30 cellular contexts compared by ENCODE assay signal in the genomic region with DNA sequence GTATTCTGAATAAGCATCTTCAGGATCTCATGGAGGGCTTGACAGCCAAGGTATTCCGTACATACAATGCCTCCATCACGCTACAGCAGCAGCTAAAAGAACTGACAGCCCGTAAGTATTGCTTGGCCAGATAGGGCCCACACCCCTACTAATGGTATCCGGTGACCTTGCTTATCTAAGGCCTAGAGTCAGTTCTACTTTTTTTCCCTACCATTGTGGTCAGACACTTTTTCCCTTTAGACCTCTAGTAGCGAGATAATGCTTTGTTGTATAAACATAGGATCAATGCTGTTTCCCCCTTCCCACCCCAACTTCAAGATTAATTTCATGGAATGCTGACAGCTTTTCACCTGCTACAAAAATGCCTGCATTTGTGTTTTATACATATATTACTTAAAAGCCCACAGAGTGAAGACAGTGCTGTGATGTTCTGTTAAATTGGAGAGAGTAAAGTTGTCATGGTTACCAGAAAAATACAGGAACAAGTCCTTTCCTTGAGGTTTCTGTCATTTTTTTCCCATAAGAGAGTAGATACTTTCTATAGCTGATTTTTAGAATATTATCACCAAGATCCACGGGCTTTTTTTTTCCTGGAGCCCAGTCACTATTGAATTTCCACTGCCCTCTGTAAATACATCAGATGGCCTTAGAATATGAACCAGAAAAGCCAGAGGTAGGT. TPM values are rescaled to one million over a fixed set of nuclear protein-coding genes. Genes with fewer than 3 reads are reported as not detected.
DNase-seq lines count a peak whose midpoint lies in the region; ATAC-seq, FAIRE-seq and TF ChIP-seq lines count a peak whose summit lies in the region.
"Had no signal": no experiment of that assay in that cellular context is flagged by ENCODE, and none has a peak within 500 bp of the region (broad histone marks: within the 10 kb centered on the region; RNA-seq: fewer than 3 reads in every experiment).

No MANE protein-coding gene starts in this region.

- H4K20me1 ChIP-seq in K562 (replicated peaks; ENCODE audit: control insufficient read depth, insufficient read depth, low read length), result peaks cover 10% of the 10 kb centered on the region; the same call in 1 of the 2 replicates

- no peaks in the 10 kb centered on the region for H3K9me1 ChIP-seq in K562 (ENCODE audit: control insufficient read depth, insufficient read depth, low read length)

- whole genome bisulfite sequencing in K562 (ENCODE audit: insufficient coverage, low coverage, missing lambda C conversion rate), result 15% methylated on average over 6 of the region's 6 CpGs

- intact Hi-C loops in K562 (cut with micrococcal nuclease), result no loop called here
- intact Hi-C loops in vagina (cut with DNase I), result no loop called here

- TF ChIP-seq EP300 in K562 (IDR thresholded peaks at IDR 0.05; ENCODE audit: low read length), result peak; percentile 86

- H3K27me3 ChIP-seq in cardiac muscle cell (no peaks in the 10 kb centered on the region), right atrium auricular region (no peaks in the 10 kb centered on the region), K562 (ENCODE audit: control insufficient read depth in 2 of 2, insufficient read depth in 2 of 2, low read length in 2 of 2) (no peaks in the 10 kb centered on the region), vagina (no peaks in the 10 kb centered on the region)
- H3K27me3 ChIP-seq: BLaER1, esophagus muscularis mucosa, ovary, SJCRH30, uterus had no signal

- ATAC-seq in K562, result peak; percentile 95
- ATAC-seq: effector memory CD8-positive, alpha-beta T cell; stimulated activated naive CD8-positive, alpha-beta T cell treated with anti-CD3 and anti-CD28 coated beads, Interleukin-15, Interleukin-2, amounts not matched to agents 100 U/mL and 50 U/mL, for 24 hours had no signal

- H3K27ac ChIP-seq in cardiac muscle cell (peak overlapping the region; percentile 43), right atrium auricular region (no peak overlapping the region), K562 (ENCODE audit: extremely low read depth, low read depth, low read length) (peak overlapping the region; percentile 42), vagina (no peak overlapping the region)
- H3K27ac ChIP-seq: BLaER1, esophagus muscularis mucosa, GM23248, left ventricle myocardium inferior, ovary, SJCRH30, thoracic aorta, uterus had no signal

- POLR2A ChIA-PET in K562 (lab: Yijun Ruan, JAX), result interaction anchor here (0.6 to 1.2 kb wide), 3 partner anchors 19 to 154 kb away, joined by 3 read pairs; no protein-coding TSS in a partner anchor

- no peak overlapping the region for H3K4me3 ChIP-seq in cardiac muscle cell
- H3K4me3 ChIP-seq in right atrium auricular region, result no peak overlapping the region
- no peak overlapping the region for H3K4me3 ChIP-seq in K562
- H3K4me3 ChIP-seq in vagina, result no peak overlapping the region
- H3K4me3 ChIP-seq: BLaER1, esophagus muscularis mucosa, GM23248, left ventricle myocardium inferior, ovary, SJCRH30, thoracic aorta, uterus had no signal

- H2AFZ ChIP-seq in K562 (ENCODE audit: low read depth, low read length), result no peak overlapping the region
- H2AFZ ChIP-seq: GM23248 had no signal

- no peak for TF ChIP-seq RAD21 in K562 (CRISPR knock-in tag; conservative IDR thresholded peaks at IDR 0.05 in 1 of 2, IDR thresholded peaks at IDR 0.05 in 1 of 2)

- H3K9ac ChIP-seq in K562 (ENCODE audit: insufficient read depth in 1 of 2, low read depth in 2 of 2, low read length in 2 of 2), result no peak overlapping the region
- H3K9ac ChIP-seq: BLaER1, GM23248 had no signal

- no TSS peak for BruUV-seq in K562 (replicated peaks; lab: Mats Ljungman, UMichigan)

- TF ChIP-seq CTCF in cardiac muscle cell (IDR thresholded peaks at IDR 0.05; ENCODE audit: low read depth, low read length) (no peak), right atrium auricular region (IDR thresholded peaks at IDR 0.05) (no peak), K562 (IDR thresholded peaks at IDR 0.05 in 2 of 3, conservative IDR thresholded peaks at IDR 0.05 in 1 of 3; ENCODE audit: insufficient read depth in 2 of 3, low read depth in 1 of 3, low read length in 3 of 3) (no peak), vagina (IDR thresholded peaks at IDR 0.05) (no peak)

- in situ Hi-C loops in K562 (cut with MboI), result no loop called here

- no peak for DNase-seq in cardiac muscle cell (ENCODE audit: low read depth in 1 of 2, low spot score in 1 of 2)
- no peak for DNase-seq in right atrium auricular region (ENCODE audit: low spot score)
- DNase-seq in OCI-M1 (lab: John Stamatoyannopoulos, UW), result peak; percentile 93
- peak; percentile 57 to 85 (median 69) for DNase-seq in K562 (ENCODE audit: extremely low read depth in 1 of 4, low spot score in 3 of 4)
- no peak for DNase-seq in vagina (ENCODE audit: extremely low spot score in 2 of 2)
- DNase-seq in stimulated activated CD4-positive, alpha-beta T cell treated with anti-CD3 and anti-CD28 coated beads, Interleukin-2, amount 100 ng/mL, for 48 hours, result no peak
- no peak for DNase-seq in AG20443 (ENCODE audit: low spot score)
- DNase-seq: activated CD4-positive, alpha-beta T cell treated with anti-CD3 and anti-CD28 coated beads, Interleukin-2, amount 50 U/mL, for 48 hours; DMS79; effector memory CD8-positive, alpha-beta T cell; foreskin fibroblast; GDM1; GM23248; head of caudate nucleus; IMR-90; left ventricle myocardium inferior; mesenchymal stem cell; NCI-H1092 treated with DMSO at 0.1 percent for 48 hours; NCI-H187; NCI-H82; ovary; retina; SJCRH30; small intestine; stimulated activated naive CD8-positive, alpha-beta T cell treated with anti-CD3 and anti-CD28 coated beads, Interleukin-15, Interleukin-2, amounts not matched to agents 100 U/mL and 50 U/mL, for 24 hours; uterus had no signal

- H3K79me2 ChIP-seq in K562 (ENCODE audit: control insufficient read depth, insufficient read depth, low read length), result no peaks in the 10 kb centered on the region

- no peak for TF ChIP-seq POLR2A in K562 (conservative IDR thresholded peaks at IDR 0.05)
- no peak for TF ChIP-seq POLR2A in vagina (IDR thresholded peaks at IDR 0.05)

- peaks cover 83% of the 10 kb centered on the region for H3K36me3 ChIP-seq in cardiac muscle cell
- H3K36me3 ChIP-seq in right atrium auricular region, result peaks cover 92% of the 10 kb centered on the region
- peaks cover 93% of the 10 kb centered on the region for H3K36me3 ChIP-seq in K562 (ENCODE audit: control insufficient read depth, insufficient read depth, low read length)
- H3K36me3 ChIP-seq in vagina, result peaks cover 0 to 79% of the 10 kb centered on the region in 2 donors
- H3K36me3 ChIP-seq: ovary, uterus had no signal

- H3K9me3 ChIP-seq in cardiac muscle cell (ENCODE audit: low read depth) (no peaks in the 10 kb centered on the region), right atrium auricular region (no peaks in the 10 kb centered on the region), K562 (replicated peaks; ENCODE audit: control insufficient read depth, insufficient read depth, low read depth, low read length) (no peaks in the 10 kb centered on the region), vagina (no peaks in the 10 kb centered on the region)
- H3K9me3 ChIP-seq: BLaER1, esophagus muscularis mucosa, left ventricle myocardium inferior, ovary, SJCRH30, thoracic aorta, uterus had no signal

- peaks cover 4% of the 10 kb centered on the region for H3K4me1 ChIP-seq in cardiac muscle cell (ENCODE audit: low read depth)
- no peaks in the 10 kb centered on the region for H3K4me1 ChIP-seq in right atrium auricular region
- peaks cover 13 to 29% of the 10 kb centered on the region in 2 experiments for H3K4me1 ChIP-seq in K562 (replicated peaks in 1 of 2; ENCODE audit: control insufficient read depth in 2 of 2, insufficient read depth in 2 of 2, low read length in 2 of 2)
- no peaks in the 10 kb centered on the region for H3K4me1 ChIP-seq in vagina
- H3K4me1 ChIP-seq: BLaER1, left ventricle myocardium inferior, uterus had no signal

- no peak overlapping the region; the same call in 1 of the 2 replicates for H3K4me2 ChIP-seq in K562 (ENCODE audit: insufficient read depth, low read length)
- H3K4me2 ChIP-seq: BLaER1 had no signal

- CTCF ChIA-PET in K562 (lab: Yijun Ruan, JAX; ENCODE audit: low intra/inter-chr PET ratio), result no interaction called here

- FAIRE-seq in K562 (lab: Jason Lieb, UNC), result peak; percentile 85
- FAIRE-seq: keratinocyte, small intestine had no signal

TF ChIP-seq in K562, 482 proteins besides CTCF, POLR2A, EP300 and RAD21 (continues in another document):
- TF ChIP-seq TEAD4 (IDR thresholded peaks at IDR 0.05; ENCODE audit: low read length), result peak; percentile 93
- TF ChIP-seq TEAD4 (CRISPR knock-in tag; IDR thresholded peaks at IDR 0.05; ENCODE audit: borderline replicate concordance), result no peak
- peak in 1 of 2 experiments; percentile 63 for TF ChIP-seq NCOA2 (IDR thresholded peaks at IDR 0.05; ENCODE audit: partially characterized antibody in 2 of 2)
- TF ChIP-seq, protein P1, sequence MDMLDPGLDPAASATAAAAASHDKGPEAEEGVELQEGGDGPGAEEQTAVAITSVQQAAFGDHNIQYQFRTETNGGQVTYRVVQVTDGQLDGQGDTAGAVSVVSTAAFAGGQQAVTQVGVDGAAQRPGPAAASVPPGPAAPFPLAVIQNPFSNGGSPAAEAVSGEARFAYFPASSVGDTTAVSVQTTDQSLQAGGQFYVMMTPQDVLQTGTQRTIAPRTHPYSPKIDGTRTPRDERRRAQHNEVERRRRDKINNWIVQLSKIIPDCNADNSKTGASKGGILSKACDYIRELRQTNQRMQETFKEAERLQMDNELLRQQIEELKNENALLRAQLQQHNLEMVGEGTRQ (CRISPR knock-in tag; IDR thresholded peaks at IDR 0.05), result no peak
- TF ChIP-seq OTX1 (CRISPR knock-in tag; IDR thresholded peaks at IDR 0.05), result no peak

RNA-seq across cellular contexts. Expression of a gene that starts 20.9 kb away (rescaled TPM):
- total RNA-seq in cardiac muscle cell (67.4 and 87.6 TPM in 2 replicates), right atrium auricular region (10 to 100 TPM; 24.1 to 59.5 TPM), K562 (2014; rRNA removed) (34.8 and 38.7 TPM in 2 replicates), K562 (2014; rRNA removed; fragmentation: Illumina TruSeq; extraction: Trizol) (15.2 and 23.7 TPM in 2 replicates), K562 (2015; rRNA removed; fragmentation: Illumina TruSeq; extraction: Trizol) (32.5 and 33.3 TPM in 2 replicates), K562 (2021) (48.2 and 67.0 TPM in 2 replicates), vagina (138 TPM)
- polyA plus RNA-seq in cardiac muscle cell (43.7 and 48.8 TPM in 2 replicates), K562 (2011; rRNA removed) (34.9 and 50.1 TPM in 2 replicates), K562 (2014; fragmentation: Illumina TruSeq; extraction: Trizol) (44.1 and 44.6 TPM in 2 replicates), K562 (2014; fragmentation: Nextera tagmentation; extraction: Ambion mirVana) (1 to 10 TPM; 1.7 to 2.2 TPM), K562 (2014; rRNA removed) (41.4 and 52.9 TPM in 2 replicates)
- total RNA-seq in K562 (2011; cell fraction: chromatin; rRNA removed; ENCODE audit: low replicate concordance), result 213 and 380 TPM in 2 replicates
- total RNA-seq in K562 (2011; cell fraction: nucleolus; rRNA removed), result 184 and 191 TPM in 2 replicates
- total RNA-seq in K562 (2011; cell fraction: nucleoplasm; rRNA removed), result 147 and 176 TPM in 2 replicates
- 29.1 and 35.8 TPM in 2 replicates for polyA plus RNA-seq in K562 (2011; cell fraction: cytosol; rRNA removed)
- polyA plus RNA-seq in K562 (2011; cell fraction: nucleus; rRNA removed), result 231 and 271 TPM in 2 replicates
- 31.2 and 36.7 TPM in 2 replicates for polyA plus RNA-seq in K562 (2012)
- polyA minus RNA-seq in K562 (2011; rRNA and poly(A)+ RNA removed), result 32.4 and 38.5 TPM in 2 replicates
- 38.3 and 50.8 TPM in 2 replicates for polyA minus RNA-seq in K562 (2011; cell fraction: cytosol; rRNA and poly(A)+ RNA removed)
- 61.9 and 82.2 TPM in 2 replicates for polyA minus RNA-seq in K562 (2011; cell fraction: nucleus; rRNA and poly(A)+ RNA removed)

Comparison
In these comparisons a context has a peak if more than half of its experiments do, and no peak if none do; other contexts are left out.
1. H3K27ac ChIP-seq: peak in cardiac muscle cell (single experiment) and K562 (single experiment); none in right atrium auricular region (0 of 2) and vagina (single experiment).
2. DNase-seq: peak in OCI-M1 (single experiment) and K562 (4 of 4); none in cardiac muscle cell (0 of 2), right atrium auricular region (single experiment), vagina (0 of 2), stimulated activated CD4-positive, alpha-beta T cell treated with anti-CD3 and anti-CD28 coated beads, Interleukin-2, amount 100 ng/mL, for 48 hours (0 of 2) and AG20443 (single experiment).